7 cellular contexts compared by ENCODE assay signal in genomic region chr12:116278259-116278595, GRCh38. TPM values are rescaled to one million over a fixed set of nuclear protein-coding genes. Genes with fewer than 3 reads are reported as not detected.
DNase-seq lines count a peak whose midpoint lies in the region; ATAC-seq lines count a peak whose summit lies in the region.

No MANE protein-coding gene starts in this region.

- H3K4me3 ChIP-seq in iPS-11a (ENCODE audit: low read depth, low read length) = peak overlapping the region; percentile 53

- POLR2A ChIA-PET in activated CD4-positive, alpha-beta memory T cell treated with anti-CD3 and anti-CD28 coated beads for 36 hours (lab: Charles Lee) = no interaction called here

- no peak for ATAC-seq in stimulated activated memory B cell treated with anti-CD40 and anti-IgM and Interleukin-4, amounts not matched to agents 10 μg/mL and 1 μg/mL and 100 μg/mL, for 72 hours

- peaks cover 36% of the 10 kb centered on the region for H3K4me1 Mint-ChIP-seq in activated CD4-positive, alpha-beta memory T cell treated with anti-CD3 and anti-CD28 coated beads for 36 hours (ENCODE audit: low read depth)
- peaks cover 50% of the 10 kb centered on the region for H3K4me1 Mint-ChIP-seq in stimulated activated memory B cell treated with anti-CD40 and anti-IgM and Interleukin-4, amounts not matched to agents 10 μg/mL and 1 μg/mL and 100 μg/mL, for 72 hours

- no peaks in the 10 kb centered on the region for H3K27me3 Mint-ChIP-seq in activated CD4-positive, alpha-beta memory T cell treated with anti-CD3 and anti-CD28 coated beads for 36 hours
- H3K27me3 Mint-ChIP-seq in stimulated activated memory B cell treated with anti-CD40 and anti-IgM and Interleukin-4, amounts not matched to agents 10 μg/mL and 1 μg/mL and 100 μg/mL, for 72 hours = no peaks in the 10 kb centered on the region

- peak; percentile 7 for DNase-seq in HT-29 (ENCODE audit: low spot score)
- no peak for DNase-seq in activated CD4-positive, alpha-beta memory T cell treated with anti-CD3 and anti-CD28 coated beads for 36 hours
- no peak for DNase-seq in AG20443 (ENCODE audit: low spot score)
- DNase-seq in stimulated activated CD4-positive, alpha-beta T cell treated with anti-CD3 and anti-CD28 coated beads, Interleukin-1b, Interleukin-23, amount 100 ng/mL, for 48 hours = no peak
- no peak for DNase-seq in hippocampal formation (lab: John Stamatoyannopoulos, UW)

- intact Hi-C loops in activated CD4-positive, alpha-beta memory T cell treated with anti-CD3 and anti-CD28 coated beads for 36 hours (cut with micrococcal nuclease) = loop anchor here (5.0 to 10.0 kb wide), 5 partner anchors 136 to 539 kb away; partner anchors contain the start of genes RNFT2 and SPRING1

- H3K27ac Mint-ChIP-seq in activated CD4-positive, alpha-beta memory T cell treated with anti-CD3 and anti-CD28 coated beads for 36 hours = peak overlapping the region; percentile 82
- peak overlapping the region; percentile 90 for H3K27ac Mint-ChIP-seq in stimulated activated memory B cell treated with anti-CD40 and anti-IgM and Interleukin-4, amounts not matched to agents 10 μg/mL and 1 μg/mL and 100 μg/mL, for 72 hours

- peak overlapping the region; percentile 79 for H3K4me3 Mint-ChIP-seq in activated CD4-positive, alpha-beta memory T cell treated with anti-CD3 and anti-CD28 coated beads for 36 hours
- H3K4me3 Mint-ChIP-seq in stimulated activated memory B cell treated with anti-CD40 and anti-IgM and Interleukin-4, amounts not matched to agents 10 μg/mL and 1 μg/mL and 100 μg/mL, for 72 hours = peak overlapping the region; percentile 71

- H3K9me3 Mint-ChIP-seq in activated CD4-positive, alpha-beta memory T cell treated with anti-CD3 and anti-CD28 coated beads for 36 hours = no peaks in the 10 kb centered on the region
- H3K9me3 Mint-ChIP-seq in stimulated activated memory B cell treated with anti-CD40 and anti-IgM and Interleukin-4, amounts not matched to agents 10 μg/mL and 1 μg/mL and 100 μg/mL, for 72 hours = no peaks in the 10 kb centered on the region

- H3K36me3 Mint-ChIP-seq in activated CD4-positive, alpha-beta memory T cell treated with anti-CD3 and anti-CD28 coated beads for 36 hours = peaks cover 2% of the 10 kb centered on the region
- H3K36me3 Mint-ChIP-seq in stimulated activated memory B cell treated with anti-CD40 and anti-IgM and Interleukin-4, amounts not matched to agents 10 μg/mL and 1 μg/mL and 100 μg/mL, for 72 hours = no peaks in the 10 kb centered on the region

- CTCF ChIA-PET in activated CD4-positive, alpha-beta memory T cell treated with anti-CD3 and anti-CD28 coated beads for 36 hours (lab: Charles Lee) = interaction anchor here (0.6 to 1.4 kb wide), 5 partner anchors 42 to 322 kb away, joined by 3 to 9 read pairs (median 3); no protein-coding TSS in a partner anchor

RNA-seq across cellular contexts. Expression of gene MED13L, which starts 0.7 kb away (rescaled TPM):
- 21.2 and 23.8 TPM in 2 replicates for total RNA-seq in HT-29 (2014; rRNA removed; shearing (Covaris generic))
- total RNA-seq in activated CD4-positive, alpha-beta memory T cell treated with anti-CD3 and anti-CD28 coated beads for 36 hours = 10 to 100 TPM; 37.7 to 41.4 TPM
